ENCODE assay signal across 1 cellular context in genomic region chr19:10625762-10626138, GRCh38.
TF ChIP-seq lines count a peak whose summit lies in the region.

No MANE protein-coding gene starts in this region.

TF ChIP-seq in endothelial cell of umbilical vein, 7 proteins besides CTCF, POLR2A, EP300 and RAD21:
- TF ChIP-seq JUN (IDR thresholded peaks at IDR 0.05; ENCODE audit: borderline replicate concordance, insufficient read depth, insufficient read length, low read depth) (no peak), MAX (IDR thresholded peaks at IDR 0.05; ENCODE audit: insufficient read depth, insufficient read length) (no peak), EZH2 (IDR thresholded peaks at IDR 0.05; ENCODE audit: borderline replicate concordance, low read depth, low read length, severe bottlenecking) (no peak), POLR2AphosphoS5 (IDR thresholded peaks at IDR 0.05; ENCODE audit: insufficient read depth, low read depth, low read length) (no peak)
